ENCODE assay signal across 8 cellular contexts in the genomic region with DNA sequence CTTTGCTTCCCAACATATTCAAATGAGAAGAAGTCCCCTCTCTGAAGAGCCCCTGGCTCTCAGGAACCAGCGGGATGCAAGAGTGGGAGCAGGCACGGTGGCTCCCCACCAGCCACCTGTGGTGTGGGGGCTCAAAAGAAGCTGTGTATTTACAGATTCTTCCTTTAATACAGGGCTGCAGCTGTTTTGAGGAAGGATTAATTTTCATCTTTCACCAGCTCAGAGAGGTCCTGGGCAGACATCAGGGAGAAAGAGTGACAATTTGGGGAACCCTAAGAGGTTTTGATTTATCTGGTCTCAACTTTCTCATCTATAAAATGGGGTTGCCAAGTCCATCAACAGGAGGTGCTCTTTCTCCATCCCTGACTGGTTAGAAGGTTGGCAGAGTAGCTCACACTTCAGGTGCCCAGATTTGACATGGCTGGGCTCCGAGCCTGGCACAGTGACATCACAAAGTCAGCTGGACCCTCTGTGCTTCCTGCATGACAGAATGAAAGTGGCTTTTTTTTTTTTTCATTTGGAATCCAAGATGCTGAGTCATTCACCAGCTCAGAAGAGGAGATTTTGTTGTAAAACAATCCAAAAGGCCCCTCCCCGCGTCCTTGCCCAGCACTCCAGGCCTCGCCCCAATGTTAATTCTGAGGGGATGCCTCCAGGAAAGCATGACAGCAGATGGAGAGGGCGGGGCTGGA. TPM values are rescaled to one million over a fixed set of nuclear protein-coding genes. Genes with fewer than 3 reads are reported as not detected.
DNase-seq lines count a peak whose midpoint lies in the region; ATAC-seq and TF ChIP-seq lines count a peak whose summit lies in the region.

No MANE protein-coding gene starts in this region.

- H2BK120ac ChIP-seq in mesenchymal stem cell (ENCODE audit: low read depth, low read length): no peak overlapping the region

- no peak overlapping the region for H3K27ac Mint-ChIP-seq in endodermal cell
- no peak overlapping the region for H3K27ac Mint-ChIP-seq in T-helper 17 cell

- no peak overlapping the region for H3K14ac ChIP-seq in mesenchymal stem cell (ENCODE audit: low read length in 2 of 2)

- H3K9me3 ChIP-seq in body of pancreas (no peaks in the 10 kb centered on the region), mesenchymal stem cell (ENCODE audit: control insufficient read depth, low read length) (no peaks in the 10 kb centered on the region), endodermal cell (ENCODE audit: control insufficient read depth, low read length) (no peaks in the 10 kb centered on the region), T-helper 17 cell (ENCODE audit: control insufficient read depth, low read length, poor library complexity, severe bottlenecking) (no peaks in the 10 kb centered on the region)

- H3K27ac ChIP-seq in body of pancreas (no peak overlapping the region), mesenchymal stem cell (ENCODE audit: low read length, poor library complexity, severe bottlenecking) (no peak overlapping the region), endodermal cell (ENCODE audit: low read depth, low read length) (no peak overlapping the region)

- no peaks in the 10 kb centered on the region for H3K79me1 ChIP-seq in mesenchymal stem cell (replicated peaks; ENCODE audit: low read length, poor library complexity, severe bottlenecking)

- peak overlapping the region; percentile 74 for H2AK5ac ChIP-seq in mesenchymal stem cell (ENCODE audit: low read length, severe bottlenecking)

- H2AFZ ChIP-seq in mesenchymal stem cell (ENCODE audit: low read depth, low read length): no peak overlapping the region

- no peak overlapping the region for H3K4me3 Mint-ChIP-seq in endodermal cell
- H3K4me3 Mint-ChIP-seq in T-helper 17 cell: no peak overlapping the region

- no peak overlapping the region for H3K18ac ChIP-seq in mesenchymal stem cell (ENCODE audit: low read depth in 1 of 2, low read length in 2 of 2)

- no peak overlapping the region for H3K4me3 ChIP-seq in LNCaP clone FGC (ENCODE audit: low read depth, low read length)
- H3K4me3 ChIP-seq in body of pancreas: no peak overlapping the region
- H3K4me3 ChIP-seq in mesenchymal stem cell (ENCODE audit: insufficient read depth in 1 of 2, low read depth in 1 of 2, low read length in 2 of 2): no peak overlapping the region
- no peak overlapping the region for H3K4me3 ChIP-seq in endodermal cell (ENCODE audit: low read length)

- H3K4me2 ChIP-seq in mesenchymal stem cell (ENCODE audit: low read length, poor library complexity, severe bottlenecking): no peak overlapping the region

- H2BK12ac ChIP-seq in mesenchymal stem cell (ENCODE audit: low read length in 2 of 2): no peak overlapping the region

- H3K9ac ChIP-seq in mesenchymal stem cell (ENCODE audit: low read length): peak overlapping the region; percentile 1
- no peak overlapping the region for H3K9ac ChIP-seq in endodermal cell (ENCODE audit: extremely low read depth, low read length, poor library complexity, severe bottlenecking)

- H3K36me3 Mint-ChIP-seq in endodermal cell (ENCODE audit: low read depth) (no peaks in the 10 kb centered on the region), T-helper 17 cell (ENCODE audit: low read depth) (no peaks in the 10 kb centered on the region)

- H3K27me3 ChIP-seq in body of pancreas: no peaks in the 10 kb centered on the region
- peaks cover 0 to 9% of the 10 kb centered on the region in 2 experiments for H3K27me3 ChIP-seq in mesenchymal stem cell (ENCODE audit: control insufficient read depth in 1 of 2, insufficient read depth in 1 of 2, low read length in 2 of 2)
- H3K27me3 ChIP-seq in endodermal cell (ENCODE audit: control insufficient read depth, insufficient read depth, low read length, poor library complexity, severe bottlenecking): peaks cover 6% of the 10 kb centered on the region

- no peak overlapping the region for H4K8ac ChIP-seq in mesenchymal stem cell (ENCODE audit: low read length)

- H3K27me3 Mint-ChIP-seq in endodermal cell (ENCODE audit: insufficient read depth) (peaks cover 34% of the 10 kb centered on the region), T-helper 17 cell (peaks cover 45% of the 10 kb centered on the region)

- DNase-seq in EH (ENCODE audit: low read depth) (peak; percentile 93), LNCaP clone FGC (ENCODE audit: low read depth) (peak; percentile 61), body of pancreas (peak; percentile 55 to 73 (median 70)), mesenchymal stem cell (peak; percentile 61), endodermal cell (no peak), erythroblast (lab: John Stamatoyannopoulos, UW) (no peak), T-helper 17 cell (no peak)

- no peaks in the 10 kb centered on the region for H3K4me1 ChIP-seq in body of pancreas
- peaks cover 12% of the 10 kb centered on the region for H3K4me1 ChIP-seq in mesenchymal stem cell (ENCODE audit: control insufficient read depth, insufficient read depth, low read depth, low read length)
- H3K4me1 ChIP-seq in endodermal cell (ENCODE audit: control insufficient read depth, insufficient read depth, low read length): no peaks in the 10 kb centered on the region

- ATAC-seq in body of pancreas (peak; percentile 87), HG02759 (IDR thresholded peaks at IDR 0.05; ENCODE audit: unreplicated experiment) (no peak), T-helper 17 cell (no peak)

- TF ChIP-seq CTCF in LNCaP clone FGC (IDR thresholded peaks at IDR 0.05; ENCODE audit: control insufficient read depth, extremely low read depth, insufficient read depth) (peak; percentile 49), body of pancreas (IDR thresholded peaks at IDR 0.05) (peak in 3 of 7 experiments; percentile 30 to 39 (median 33)), endodermal cell (conservative IDR thresholded peaks at IDR 0.05) (no peak)

- intact Hi-C loops in body of pancreas (cut with DNase I): no loop called here

- no peak overlapping the region for H4K91ac ChIP-seq in mesenchymal stem cell (ENCODE audit: low read length)

- H3K23ac ChIP-seq in mesenchymal stem cell (ENCODE audit: low read length in 2 of 2): no peak overlapping the region

- no peak overlapping the region for H2BK5ac ChIP-seq in mesenchymal stem cell (ENCODE audit: low read depth, low read length, poor library complexity, severe bottlenecking)

- no peaks in the 10 kb centered on the region for H3K9me3 Mint-ChIP-seq in endodermal cell

- WGBS in body of pancreas, 2 donors: 64 to 75% methylated on average over 7 of the region's 7 CpGs
- WGBS in mesenchymal stem cell: 51% methylated on average over 7 of the region's 7 CpGs
- WGBS in endodermal cell (ENCODE audit: insufficient coverage in 1 of 2, insufficient read length in 1 of 2), 2 experiments: 82 to 83% methylated on average over 5 to 7 of the region's 7 CpGs

- H3K4ac ChIP-seq in mesenchymal stem cell (ENCODE audit: low read depth in 1 of 2, low read length in 2 of 2): no peak overlapping the region

- TF ChIP-seq POLR2A in body of pancreas (IDR thresholded peaks at IDR 0.05) (no peak), erythroblast (IDR thresholded peaks at IDR 0.05; ENCODE audit: low read length) (no peak)

- H2BK15ac ChIP-seq in mesenchymal stem cell (ENCODE audit: low read depth, poor library complexity, severe bottlenecking): peak overlapping the region; percentile 14

- H3K4me1 Mint-ChIP-seq in endodermal cell (peaks cover 1% of the 10 kb centered on the region), T-helper 17 cell (peaks cover 4% of the 10 kb centered on the region)

- H3K36me3 ChIP-seq in body of pancreas (replicated peaks in 1 of 2; ENCODE audit: insufficient read depth in 1 of 2, low read depth in 2 of 2) (no peaks in the 10 kb centered on the region), mesenchymal stem cell (ENCODE audit: control insufficient read depth in 1 of 2, insufficient read depth in 2 of 2, low read depth in 1 of 2, low read length in 2 of 2) (no peaks in the 10 kb centered on the region), endodermal cell (ENCODE audit: control insufficient read depth, insufficient read depth, low read length) (no peaks in the 10 kb centered on the region)

RNA-seq across cellular contexts. Expression of a gene that starts 15.5 kb away (rescaled TPM):
- total RNA-seq in body of pancreas (1 to 10 TPM; 2.3 to 5.2 TPM), endodermal cell (not detected), T-helper 17 cell (not detected)
- polyA plus RNA-seq in mesenchymal stem cell (2013, experiment 1 of 2): 0.03 TPM
- polyA plus RNA-seq in mesenchymal stem cell (2013, experiment 2 of 2): 0.04 TPM
- polyA plus RNA-seq in endodermal cell (2013, experiment 1 of 2): 1.8 TPM
- polyA plus RNA-seq in endodermal cell (2013, experiment 2 of 2): 1.4 TPM

Comparison
In these comparisons a context has a peak if more than half of its experiments do, and no peak if none do; other contexts are left out.
1. DNase-seq: peak in EH (single experiment), LNCaP clone FGC (single experiment), body of pancreas (4 of 4) and mesenchymal stem cell (single experiment); none in endodermal cell (single experiment), erythroblast (0 of 2) and T-helper 17 cell (0 of 3).